20 cellular contexts compared by ENCODE assay signal in genomic region chr18:39845086-39845485, GRCh38.
"Had no signal": no experiment of that assay in that cellular context is flagged by ENCODE, and none has a peak within 500 bp of the region (broad histone marks: within the 10 kb centered on the region; RNA-seq: fewer than 3 reads in every experiment).

No MANE protein-coding gene starts in this region.

- H3K27ac Mint-ChIP-seq: effector memory CD8-positive, alpha-beta T cell; naive B cell; progenitor cell of endocrine pancreas; stimulated activated effector memory CD8-positive, alpha-beta T cell treated with anti-CD3 and anti-CD28 coated beads, Interleukin-12 subunit alpha, Interleukin-12 subunit beta, amount 100 ng/mL, for 72 hours; type B pancreatic cell had no signal

- DNase-seq: effector memory CD8-positive, alpha-beta T cell; esophagus squamous epithelium; foreskin melanocyte; heart left ventricle; hippocampal formation; left colon; left ventricle myocardium superior; mesendoderm; naive B cell; nucleus accumbens; pancreas; right cardiac atrium; small intestine; stimulated activated CD4-positive, alpha-beta T cell treated with anti-CD3 and anti-CD28 coated beads, Interleukin-12 subunit alpha, Interleukin-12 subunit beta, amount 100 ng/mL, for 4 hours; stimulated activated CD4-positive, alpha-beta T cell treated with anti-CD3 and anti-CD28 coated beads, Interleukin-2, amount 100 ng/mL, for 48 hours; stimulated activated naive CD8-positive, alpha-beta T cell treated with anti-CD3 and anti-CD28 coated beads, Interleukin-15, Interleukin-2, amounts not matched to agents 100 U/mL and 50 U/mL, for 24 hours; thyroid gland had no signal

- H3K4me1 Mint-ChIP-seq: stimulated activated effector memory CD8-positive, alpha-beta T cell treated with anti-CD3 and anti-CD28 coated beads, Interleukin-12 subunit alpha, Interleukin-12 subunit beta, amount 100 ng/mL, for 72 hours had no signal

- H3K36me3 Mint-ChIP-seq: naive B cell; stimulated activated effector memory CD8-positive, alpha-beta T cell treated with anti-CD3 and anti-CD28 coated beads, Interleukin-12 subunit alpha, Interleukin-12 subunit beta, amount 100 ng/mL, for 72 hours; type B pancreatic cell had no signal

- H3K9me3 Mint-ChIP-seq: type B pancreatic cell had no signal

- H3K4me3 Mint-ChIP-seq: effector memory CD8-positive, alpha-beta T cell; naive B cell; stimulated activated effector memory CD8-positive, alpha-beta T cell treated with anti-CD3 and anti-CD28 coated beads, Interleukin-12 subunit alpha, Interleukin-12 subunit beta, amount 100 ng/mL, for 72 hours; type B pancreatic cell had no signal
